17 cellular contexts compared by ENCODE assay signal in the genomic region with DNA sequence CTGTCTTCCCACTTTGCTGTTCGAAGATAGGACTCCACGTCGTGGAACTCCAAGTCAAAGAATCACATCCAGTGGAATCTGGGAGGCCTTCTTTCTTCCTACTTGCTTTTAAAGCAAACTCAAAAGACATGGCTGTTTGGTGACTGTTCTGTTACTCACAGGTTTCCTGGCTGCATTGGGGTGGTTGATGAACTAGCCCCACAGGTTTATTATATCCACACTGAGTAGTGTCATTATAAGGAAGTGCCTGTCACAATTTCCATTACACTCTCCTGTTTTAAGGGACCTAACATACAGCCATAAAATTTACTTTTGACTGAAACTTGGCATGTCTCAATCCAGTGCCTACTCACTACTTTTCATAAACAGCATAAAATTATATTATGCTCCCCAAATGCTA.
DNase-seq lines count a peak whose midpoint lies in the region; FAIRE-seq and TF ChIP-seq lines count a peak whose summit lies in the region.
"Had no signal": no experiment of that assay in that cellular context is flagged by ENCODE, and none has a peak within 500 bp of the region (broad histone marks: within the 10 kb centered on the region; RNA-seq: fewer than 3 reads in every experiment).

No MANE protein-coding gene starts in this region.

- TF ChIP-seq CTCF in Calu3 (IDR thresholded peaks at IDR 0.05; ENCODE audit: unreplicated experiment): no peak
- no peak for TF ChIP-seq CTCF in bronchial epithelial cell (IDR thresholded peaks at IDR 0.05; ENCODE audit: insufficient read depth, low read length, severe bottlenecking)

- intact Hi-C loops in Calu3 (cut with micrococcal nuclease; ENCODE audit: unreplicated experiment): loop anchor here (10.0 kb wide), 1 partner anchor 356 kb away; the partner anchor contains the start of gene SP8

- no peaks in the 10 kb centered on the region for H3K9me3 Mint-ChIP-seq in Calu3 (ENCODE audit: low read depth, unreplicated experiment)

- H3K36me3 Mint-ChIP-seq in Calu3 (ENCODE audit: insufficient read depth, unreplicated experiment): no peaks in the 10 kb centered on the region

- H3K27me3 ChIP-seq in bronchial epithelial cell (ENCODE audit: control insufficient read depth, insufficient read depth, low read length): no peaks in the 10 kb centered on the region

- no peak overlapping the region for H3K27ac Mint-ChIP-seq in Calu3 (ENCODE audit: unreplicated experiment)
- H3K27ac Mint-ChIP-seq: B cell had no signal

- no peaks in the 10 kb centered on the region for H3K36me3 ChIP-seq in bronchial epithelial cell (ENCODE audit: control insufficient read depth, insufficient read depth, low read length)
- H3K36me3 ChIP-seq: HAP-1 had no signal

- H3K27me3 Mint-ChIP-seq in Calu3 (ENCODE audit: unreplicated experiment): peaks cover 85% of the 10 kb centered on the region
- H3K27me3 Mint-ChIP-seq: B cell had no signal

- no peak overlapping the region for H3K4me3 ChIP-seq in bronchial epithelial cell (ENCODE audit: low read depth, low read length)
- H3K4me3 ChIP-seq: HAP-1 had no signal

- no peaks in the 10 kb centered on the region for H3K4me1 Mint-ChIP-seq in Calu3 (ENCODE audit: low read depth, unreplicated experiment)
- H3K4me1 Mint-ChIP-seq: B cell had no signal

- no TSS peak for BruUV-seq in Calu3 (replicated peaks; lab: Mats Ljungman, UMichigan)

- no peak for FAIRE-seq in bronchial epithelial cell (lab: Jason Lieb, UNC)

- peak; percentile 24 for DNase-seq in Calu3
- DNase-seq in HPDE6-E6E7 (ENCODE audit: extremely low spot score): peak; percentile 19
- DNase-seq in bronchial epithelial cell (ENCODE audit: low read depth): peak; percentile 77
- peak; percentile 66 for DNase-seq in kidney tubule cell (ENCODE audit: low spot score)
- DNase-seq in GF-D8 (lab: John Stamatoyannopoulos, UW): no peak
- DNase-seq in activated naive CD4-positive, alpha-beta T cell treated with Interleukin-2 at 50 U/mL for 16 hours: no peak
- no peak for DNase-seq in activated T-cell treated with anti-CD3 and anti-CD28 coated beads, Interleukin-2, amount 50 U/mL, for 1 hour
- no peak for DNase-seq in DMS114 treated with DMSO at 0.1 percent for 48 hours (lab: John Stamatoyannopoulos, UW; ENCODE audit: unreplicated experiment)
- DNase-seq: Caco-2, DND-41, KG1, NCI-H1417, NCI-H187 treated with DMSO at 0.1 percent for 48 hours, NCI-H226, NCI-H524 treated with DMSO at 0.1 percent for 48 hours had no signal

- CTCF ChIA-PET in Calu3 (lab: Charles Lee): no interaction called here

- H3K4me3 Mint-ChIP-seq in Calu3 (ENCODE audit: low read depth, unreplicated experiment): no peak overlapping the region
- H3K4me3 Mint-ChIP-seq: B cell had no signal

Comparison
In these comparisons a context has a peak if more than half of its experiments do, and no peak if none do; other contexts are left out.
1. DNase-seq: peak in Calu3 (single experiment), HPDE6-E6E7 (single experiment), bronchial epithelial cell (single experiment) and kidney tubule cell (single experiment); none in GF-D8 (single experiment), activated naive CD4-positive, alpha-beta T cell treated with Interleukin-2 at 50 U/mL for 16 hours (single experiment), activated T-cell treated with anti-CD3 and anti-CD28 coated beads, Interleukin-2, amount 50 U/mL, for 1 hour (single experiment) and DMS114 treated with DMSO at 0.1 percent for 48 hours (single experiment).